8 cellular contexts compared by ENCODE assay signal in the genomic region with DNA sequence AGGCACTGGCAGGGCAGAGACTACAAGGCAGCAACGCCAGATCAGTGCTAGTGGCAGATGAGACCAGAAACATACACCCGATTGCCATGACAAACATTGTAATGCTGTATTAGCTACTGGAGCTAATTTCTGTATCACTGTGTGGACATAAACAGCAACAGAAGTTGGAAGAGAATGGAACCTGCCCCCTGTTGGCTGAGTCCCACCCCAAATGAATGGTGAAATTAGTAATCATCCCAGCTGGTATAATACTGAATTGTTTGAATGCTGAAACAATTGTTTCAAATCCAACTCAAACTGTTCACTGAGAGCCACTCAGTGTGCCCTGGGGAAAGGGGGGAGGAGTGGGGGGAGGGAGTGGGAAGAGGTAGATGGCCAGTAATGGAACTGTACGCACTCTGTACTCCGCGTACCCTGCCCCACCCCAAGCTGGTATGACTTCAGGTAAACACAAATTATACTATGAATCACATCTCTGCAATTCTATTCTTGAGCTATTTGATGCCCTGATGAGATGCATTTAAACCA. TPM values are rescaled to one million over a fixed set of nuclear protein-coding genes. Genes with fewer than 3 reads are reported as not detected.
DNase-seq lines count a peak whose midpoint lies in the region; ATAC-seq and TF ChIP-seq lines count a peak whose summit lies in the region.

No MANE protein-coding gene starts in this region.

- no peak overlapping the region for H3K4me3 ChIP-seq in upper lobe of left lung

- H3K9me3 ChIP-seq in upper lobe of left lung, result peaks cover 0 to 6% (median 0%) of the 10 kb centered on the region in 4 donors

- peaks cover 13 to 15% of the 10 kb centered on the region in 2 donors for H3K9me3 Mint-ChIP-seq in activated T-cell treated with anti-CD3 and anti-CD28 coated beads, Interleukin-2, amount 50 U/mL, for 72 hours

- peak in 2 of 6 experiments; percentile 5 to 31 for TF ChIP-seq CTCF in upper lobe of left lung (IDR thresholded peaks at IDR 0.05)

- peak overlapping the region; percentile 67 to 71 for H3K4me3 Mint-ChIP-seq in activated T-cell treated with anti-CD3 and anti-CD28 coated beads, Interleukin-2, amount 50 U/mL, for 72 hours

- H3K27me3 Mint-ChIP-seq in activated T-cell treated with anti-CD3 and anti-CD28 coated beads, Interleukin-2, amount 50 U/mL, for 72 hours (ENCODE audit: low read depth), result no peaks in the 10 kb centered on the region

- DNase-seq in activated T-cell treated with anti-CD3 and anti-CD28 coated beads, Interleukin-2, amount 50 U/mL, for 72 hours, result no peak
- no peak for DNase-seq in activated T-cell treated with anti-CD3 and anti-CD28 coated beads, Interleukin-2, amount 50 U/mL, for 1 hour
- DNase-seq in kidney glomerular epithelial cell (lab: John Stamatoyannopoulos, UW), result peak; percentile 28
- peak in 1 of 2 donors; percentile 89 for DNase-seq in upper lobe of left lung
- no peak for DNase-seq in DMS53 treated with DMSO at 0.1 percent for 48 hours (lab: John Stamatoyannopoulos, UW; ENCODE audit: unreplicated experiment)

- peak overlapping the region; percentile 72 for H3K27ac Mint-ChIP-seq in activated T-cell treated with anti-CD3 and anti-CD28 coated beads, Interleukin-2, amount 50 U/mL, for 72 hours

- peak in 1 of 4 donors; percentile 19 for TF ChIP-seq POLR2A in upper lobe of left lung (IDR thresholded peaks at IDR 0.05)

- H3K4me1 ChIP-seq in upper lobe of left lung, result peaks cover 19 to 22% (median 20%) of the 10 kb centered on the region in 4 donors

- peaks cover 59% of the 10 kb centered on the region for H3K4me1 Mint-ChIP-seq in activated T-cell treated with anti-CD3 and anti-CD28 coated beads, Interleukin-2, amount 50 U/mL, for 72 hours (ENCODE audit: low read depth)

- WGBS in upper lobe of left lung, 2 donors, result 46 to 76% methylated on average over 5 of the region's 5 CpGs

- peak overlapping the region; percentile 73 to 89 (median 82) for H3K27ac ChIP-seq in upper lobe of left lung

- H3K27me3 ChIP-seq in upper lobe of left lung, result no peaks in the 10 kb centered on the region

- ATAC-seq in activated T-cell treated with anti-CD3 and anti-CD28 coated beads, Interleukin-2, amount 50 U/mL, for 72 hours (replicated peaks in 1 of 2), result peak; percentile 41 to 53
- ATAC-seq in SK-N-SH treated with all-trans-retinoic acid at 6 μM for 48 hours (peak; percentile 87), upper lobe of left lung (ENCODE audit: low FRiP score in 2 of 2) (peak; percentile 61 to 96), HG02852 (IDR thresholded peaks at IDR 0.05; ENCODE audit: unreplicated experiment) (no peak), HG03045 (IDR thresholded peaks at IDR 0.05; ENCODE audit: unreplicated experiment) (no peak)

- H3K36me3 Mint-ChIP-seq in activated T-cell treated with anti-CD3 and anti-CD28 coated beads, Interleukin-2, amount 50 U/mL, for 72 hours (ENCODE audit: insufficient read depth in 2 of 2), result peaks cover 17 to 18% of the 10 kb centered on the region in 2 donors

- TF ChIP-seq EP300 in upper lobe of left lung (IDR thresholded peaks at IDR 0.05), result peak in 3 of 4 donors; percentile 15 to 94 (median 92)

- H3K36me3 ChIP-seq in upper lobe of left lung, result no peaks in the 10 kb centered on the region

TF ChIP-seq in SK-N-SH treated with all-trans-retinoic acid at 6 μM for 48 hours, 23 proteins besides CTCF, POLR2A, EP300 and RAD21:
- TF ChIP-seq TOX (CRISPR knock-in tag; IDR thresholded peaks at IDR 0.05; ENCODE audit: borderline replicate concordance) (no peak), ISL1 (CRISPR knock-in tag; IDR thresholded peaks at IDR 0.05) (0 out of 2 replicates have a peak, but pooled peaks have one; percentile 12), ZNF565 (CRISPR knock-in tag; conservative IDR thresholded peaks at IDR 0.05; ENCODE audit: low read depth) (no peak), ZFP3 (CRISPR knock-in tag; IDR thresholded peaks at IDR 0.05) (no peak), ZFP30 (CRISPR knock-in tag; IDR thresholded peaks at IDR 0.05) (no peak), TCF4 (CRISPR knock-in tag; IDR thresholded peaks at IDR 0.05; ENCODE audit: borderline replicate concordance) (no peak), CSDC2 (CRISPR knock-in tag; IDR thresholded peaks at IDR 0.05) (no peak)
- TF ChIP-seq, protein P1, sequence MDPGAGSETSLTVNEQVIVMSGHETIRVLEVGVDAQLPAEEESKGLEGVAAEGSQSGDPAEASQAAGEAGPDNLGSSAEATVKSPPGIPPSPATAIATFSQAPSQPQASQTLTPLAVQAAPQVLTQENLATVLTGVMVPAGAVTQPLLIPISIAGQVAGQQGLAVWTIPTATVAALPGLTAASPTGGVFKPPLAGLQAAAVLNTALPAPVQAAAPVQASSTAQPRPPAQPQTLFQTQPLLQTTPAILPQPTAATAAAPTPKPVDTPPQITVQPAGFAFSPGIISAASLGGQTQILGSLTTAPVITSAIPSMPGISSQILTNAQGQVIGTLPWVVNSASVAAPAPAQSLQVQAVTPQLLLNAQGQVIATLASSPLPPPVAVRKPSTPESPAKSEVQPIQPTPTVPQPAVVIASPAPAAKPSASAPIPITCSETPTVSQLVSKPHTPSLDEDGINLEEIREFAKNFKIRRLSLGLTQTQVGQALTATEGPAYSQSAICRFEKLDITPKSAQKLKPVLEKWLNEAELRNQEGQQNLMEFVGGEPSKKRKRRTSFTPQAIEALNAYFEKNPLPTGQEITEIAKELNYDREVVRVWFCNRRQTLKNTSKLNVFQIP (CRISPR knock-in tag; IDR thresholded peaks at IDR 0.05; ENCODE audit: borderline replicate concordance, low read depth), result no peak

RNA-seq across cellular contexts. Expression of gene BIRC3, which starts 11.2 kb away (rescaled TPM):
- 100 to 1,000 TPM; 123 to 155 TPM for total RNA-seq in activated T-cell treated with anti-CD3 and anti-CD28 coated beads, Interleukin-2, amount 50 U/mL, for 72 hours
- total RNA-seq in upper lobe of left lung, result 10 to 100 TPM in 5 of 6 donors, 1 to 10 TPM in 1; 8.8 to 39.5 (median 19.1) TPM

RNA-seq across cellular contexts. Expression of gene BIRC2, which starts 40.9 kb away (rescaled TPM):
- 10 to 100 TPM; 38.3 to 44.4 TPM for total RNA-seq in activated T-cell treated with anti-CD3 and anti-CD28 coated beads, Interleukin-2, amount 50 U/mL, for 72 hours
- total RNA-seq in upper lobe of left lung, result 10 to 100 TPM; 23.1 to 56.7 (median 37.8) TPM

Comparison
In these comparisons a context has a peak if more than half of its experiments do, and no peak if none do; other contexts are left out.
1. ATAC-seq: peak in activated T-cell treated with anti-CD3 and anti-CD28 coated beads, Interleukin-2, amount 50 U/mL, for 72 hours (2 of 2), SK-N-SH treated with all-trans-retinoic acid at 6 μM for 48 hours (single experiment) and upper lobe of left lung (2 of 2); none in HG02852 (single experiment) and HG03045 (single experiment).